ENCODE assay signal across 24 cellular contexts in the genomic region with DNA sequence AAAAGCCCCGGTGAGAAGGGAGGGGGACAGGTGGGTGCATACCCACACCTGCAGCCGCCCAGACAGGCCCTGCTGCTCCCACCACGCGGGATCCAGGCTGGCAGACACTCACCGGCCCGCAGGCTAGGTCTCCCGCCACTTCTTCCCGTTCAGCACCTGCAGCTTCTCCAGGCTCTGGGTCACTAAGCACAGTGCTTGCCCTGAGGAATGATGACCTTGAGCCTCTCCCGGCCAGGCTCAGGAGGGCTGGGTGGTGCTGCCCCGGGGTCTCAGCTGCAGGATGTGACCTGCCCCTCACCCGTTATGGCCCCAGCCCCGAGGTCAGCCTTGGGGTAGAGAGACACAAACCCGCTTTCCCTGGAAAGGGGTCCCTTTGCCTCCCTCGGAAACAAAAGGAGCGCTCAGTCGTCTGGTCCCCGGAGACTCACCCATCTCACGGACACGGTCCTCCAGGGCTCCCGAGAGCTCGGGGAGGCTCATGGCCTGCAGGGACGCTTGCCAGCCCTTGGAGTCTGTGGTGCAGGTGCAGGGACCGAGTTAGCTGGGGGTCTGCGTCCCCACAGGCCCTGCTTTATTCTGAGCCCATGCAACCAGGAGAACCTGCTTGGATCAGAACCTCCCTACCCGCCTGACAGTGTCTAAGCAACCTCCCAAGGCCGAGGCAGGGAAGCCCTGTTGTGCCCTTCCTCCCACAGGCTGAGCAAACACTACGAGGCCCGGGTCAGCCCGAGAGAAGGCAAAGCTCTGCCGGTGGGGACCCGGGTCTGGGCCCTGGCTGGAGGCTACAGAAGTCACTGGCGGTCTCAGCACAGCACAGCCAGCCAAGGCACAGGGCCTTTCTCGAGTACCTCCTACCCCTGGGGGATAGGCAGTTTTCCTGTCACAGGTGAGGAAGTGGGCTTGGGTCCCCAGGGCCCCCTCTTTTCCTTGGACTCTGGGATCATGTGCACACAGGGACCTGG. TPM values are rescaled to one million over a fixed set of nuclear protein-coding genes. Genes with fewer than 3 reads are reported as not detected.
DNase-seq lines count a peak whose midpoint lies in the region; FAIRE-seq and TF ChIP-seq lines count a peak whose summit lies in the region.
"Had no signal": no experiment of that assay in that cellular context is flagged by ENCODE, and none has a peak within 500 bp of the region (broad histone marks: within the 10 kb centered on the region; RNA-seq: fewer than 3 reads in every experiment).

No MANE protein-coding gene starts in this region.

- no peak overlapping the region for H3K4me2 ChIP-seq in H1 (ENCODE audit: insufficient read depth in 1 of 2, low read depth in 2 of 2, low read length in 2 of 2)
- H3K4me2 ChIP-seq: smooth muscle cell had no signal

- POLR2A ChIA-PET in H1 (lab: Charles Lee; ENCODE audit: partially characterized antibody): interaction anchor here (0.5 to 5.4 kb wide), 7 partner anchors 8 to 95 kb away, joined by 3 to 59 read pairs (median 3); no protein-coding TSS in a partner anchor

- H3K27ac ChIP-seq in H1 (ENCODE audit: low read depth, low read length): no peak overlapping the region
- H3K27ac ChIP-seq: C4-2B, epithelial cell of prostate had no signal

- H3K4me3 Mint-ChIP-seq in neural crest cell (peak overlapping the region; percentile 62), glutamatergic neuron (ENCODE audit: unreplicated experiment) (no peak overlapping the region)
- H3K4me3 Mint-ChIP-seq: activated CD4-positive, alpha-beta T cell treated with anti-CD3 and anti-CD28 coated beads, Interleukin-2, amount 10 ng/mL, durations not matched to agents 7 days and 5 days; brain; dendritic cell treated with granulocyte-macrophage colony-stimulating factor and Interleukin-4, amounts not matched to agents 40 ng/mL and 50 ng/mL, for 4 days; HFFc6 had no signal

- H3K36me3 Mint-ChIP-seq in neural crest cell (ENCODE audit: low read depth) (peaks cover 6% of the 10 kb centered on the region), glutamatergic neuron (ENCODE audit: unreplicated experiment) (peaks cover 7% of the 10 kb centered on the region)
- H3K36me3 Mint-ChIP-seq: activated naive CD4-positive, alpha-beta T cell treated with anti-CD3 and anti-CD28 coated beads, Interleukin-2, amount 50 U/mL, for 72 hours had no signal

- TF ChIP-seq POLR2A in GM12892 (IDR thresholded peaks at IDR 0.05; ENCODE audit: low read depth, low read length) (peak; percentile 7; the same call in 1 of the 2 replicates), H1 (IDR thresholded peaks at IDR 0.05; ENCODE audit: control extremely low read depth in 1 of 2, low read depth in 2 of 2, low read length in 2 of 2) (no peak)

- no peak overlapping the region for H3K4ac ChIP-seq in H1 (replicated peaks; ENCODE audit: insufficient read length, low read depth, low read length)

- peaks cover 0 to 25% of the 10 kb centered on the region in 2 experiments for H4K20me1 ChIP-seq in H1 (replicated peaks in 1 of 2; ENCODE audit: control insufficient read depth in 1 of 2, insufficient read depth in 2 of 2, low read length in 2 of 2)

- peak; percentile 22 for DNase-seq in DMS53 (lab: John Stamatoyannopoulos, UW)
- DNase-seq in DMS53 treated with DMSO at 0.1 percent for 48 hours (lab: John Stamatoyannopoulos, UW; ENCODE audit: unreplicated experiment): no peak
- no peak for DNase-seq in GM12892 (ENCODE audit: insufficient read length)
- DNase-seq in H1 (ENCODE audit: low read depth in 1 of 2, low spot score in 2 of 2): no peak
- DNase-seq in neural crest cell (ENCODE audit: low read depth, low spot score): no peak
- DNase-seq in superior temporal gyrus (ENCODE audit: extremely low spot score): no peak
- no peak for DNase-seq in glutamatergic neuron
- DNase-seq in GM19240 (ENCODE audit: insufficient read length, low spot score): no peak
- DNase-seq: activated CD4-positive, alpha-beta T cell treated with anti-CD3 and anti-CD28 coated beads, Interleukin-2, amount 10 ng/mL, durations not matched to agents 7 days and 5 days; activated T-cell treated with anti-CD3 and anti-CD28 coated beads, Interleukin-2, amount 50 U/mL, for 48 hours; DMS153; HFFc6; NCI-H1436 treated with DMSO at 0.1 percent for 48 hours; NCI-H226; NK-92 treated with Interleukin-12 subunit alpha and Interleukin-12 subunit beta, amount 100 ng/mL, for 24 hours; stimulated activated CD8-positive, alpha-beta memory T cell treated with anti-CD3 and anti-CD28 coated beads, Interleukin-4, amount 100 ng/mL, for 48 hours had no signal

- 92% methylated on average over 33 of the region's 33 CpGs; no CpG with 5 or more reads in 1 of the 2 experiments for WGBS in H1 (ENCODE audit: extremely low coverage in 1 of 2, insufficient coverage in 1 of 2, insufficient read length in 1 of 2, insufficient replicate concordance in 2 of 2, low coverage in 1 of 2, low lambda C conversion rate in 2 of 2, missing lambda C conversion rate in 1 of 2), 2 experiments

- TF ChIP-seq CTCF in H1 (IDR thresholded peaks at IDR 0.05; ENCODE audit: control extremely low read depth in 1 of 3, insufficient read depth in 1 of 3, low read depth in 1 of 3, low read length in 3 of 3): no peak
- TF ChIP-seq CTCF in neural crest cell (conservative IDR thresholded peaks at IDR 0.05): no peak
- no peak for TF ChIP-seq CTCF in glutamatergic neuron (IDR thresholded peaks at IDR 0.05; ENCODE audit: partially characterized antibody, unreplicated experiment)

- H2BK12ac ChIP-seq in H1 (ENCODE audit: low read depth, low read length): no peak overlapping the region

- H2BK120ac ChIP-seq in H1 (replicated peaks; ENCODE audit: low read depth, low read length): no peak overlapping the region

- FAIRE-seq in GM12892 (lab: Jason Lieb, UNC): no peak
- FAIRE-seq in H1 (lab: Jason Lieb, UNC): no peak
- FAIRE-seq: frontal cortex had no signal

- H3K9me3 Mint-ChIP-seq in neural crest cell (no peaks in the 10 kb centered on the region), glutamatergic neuron (ENCODE audit: unreplicated experiment) (peaks cover 14% of the 10 kb centered on the region)
- H3K9me3 Mint-ChIP-seq: activated CD4-positive, alpha-beta T cell treated with anti-CD3 and anti-CD28 coated beads, Interleukin-2, amount 10 ng/mL, durations not matched to agents 7 days and 5 days; activated naive CD4-positive, alpha-beta T cell treated with anti-CD3 and anti-CD28 coated beads, Interleukin-2, amount 50 U/mL, for 72 hours; brain; dendritic cell treated with granulocyte-macrophage colony-stimulating factor and Interleukin-4, amounts not matched to agents 40 ng/mL and 50 ng/mL, for 4 days; HFFc6 had no signal

- H4K5ac ChIP-seq in H1 (ENCODE audit: insufficient read length, low read depth, low read length): no peak overlapping the region

- H3K79me1 ChIP-seq in H1 (ENCODE audit: low read depth, low read length): no peaks in the 10 kb centered on the region

- CTCF ChIA-PET in H1 (lab: Charles Lee; ENCODE audit: partially characterized antibody): interaction anchor here (0.7 to 2.8 kb wide), 4 partner anchors 10 to 259 kb away, joined by 3 to 6 read pairs (median 5); no protein-coding TSS in a partner anchor

- H3K9ac ChIP-seq in H1 (replicated peaks in 1 of 4; ENCODE audit: extremely low read depth in 1 of 4, low read depth in 3 of 4, low read length in 3 of 4): no peak overlapping the region

- peak overlapping the region; percentile 0; the same call in 1 of the 2 replicates for H4K8ac ChIP-seq in H1 (ENCODE audit: extremely low read depth, insufficient read depth, low read length)

- H2BK15ac ChIP-seq in H1 (ENCODE audit: low read length): no peak overlapping the region

- no peak overlapping the region for H3K56ac ChIP-seq in H1 (replicated peaks; ENCODE audit: insufficient read length, low read depth, low read length)

- no peak overlapping the region for H3K18ac ChIP-seq in H1 (ENCODE audit: extremely low read depth, low read length)

- no peak for TF ChIP-seq EP300 in H1 (IDR thresholded peaks at IDR 0.05; ENCODE audit: borderline replicate concordance in 1 of 2, low read depth in 2 of 2, low read length in 2 of 2)

- no peak overlapping the region for H2BK20ac ChIP-seq in H1 (ENCODE audit: low read length)

- H3K27me3 Mint-ChIP-seq in neural crest cell (ENCODE audit: low read depth): no peaks in the 10 kb centered on the region
- peaks cover 13% of the 10 kb centered on the region for H3K27me3 Mint-ChIP-seq in glutamatergic neuron (ENCODE audit: unreplicated experiment)
- H3K27me3 Mint-ChIP-seq: activated CD4-positive, alpha-beta T cell treated with anti-CD3 and anti-CD28 coated beads, Interleukin-2, amount 10 ng/mL, durations not matched to agents 7 days and 5 days; brain; dendritic cell treated with granulocyte-macrophage colony-stimulating factor and Interleukin-4, amounts not matched to agents 40 ng/mL and 50 ng/mL, for 4 days had no signal

- H3K79me2 ChIP-seq in H1 (ENCODE audit: control insufficient read depth in 1 of 2, insufficient read depth in 2 of 2, low read length in 2 of 2): peaks cover 0 to 2% of the 10 kb centered on the region in 2 experiments; a peak in 1 of 4 replicates

- no peak overlapping the region for H2AFZ ChIP-seq in H1 (ENCODE audit: low read length)

- no peaks in the 10 kb centered on the region for H3K9me3 ChIP-seq in H1 (ENCODE audit: insufficient read depth in 2 of 2, low read depth in 1 of 2, low read length in 1 of 2)
- H3K9me3 ChIP-seq: prostate gland had no signal

- TF ChIP-seq RAD21 in H1 (IDR thresholded peaks at IDR 0.05 in 1 of 2, conservative IDR thresholded peaks at IDR 0.05 in 1 of 2; ENCODE audit: low read depth in 2 of 2, low read length in 2 of 2): no peak

- H3K23me2 ChIP-seq in H1 (ENCODE audit: low read depth, low read length): peaks cover 8% of the 10 kb centered on the region; the same call in 1 of the 2 replicates

- H3K4me1 Mint-ChIP-seq in neural crest cell (no peaks in the 10 kb centered on the region), glutamatergic neuron (ENCODE audit: low read depth, unreplicated experiment) (no peaks in the 10 kb centered on the region)

- no peak overlapping the region for H4K91ac ChIP-seq in H1 (replicated peaks; ENCODE audit: insufficient read length, low read length)

- no peak overlapping the region for H3K23ac ChIP-seq in H1 (ENCODE audit: insufficient read length)

- H3K36me3 ChIP-seq in H1 (ENCODE audit: control insufficient read depth in 2 of 4, insufficient read depth in 4 of 4, low read length in 3 of 4): peaks cover 21 to 43% (median 39%) of the 10 kb centered on the region in 4 experiments

- H3K27ac Mint-ChIP-seq in neural crest cell (ENCODE audit: unreplicated experiment) (no peak overlapping the region), glutamatergic neuron (ENCODE audit: unreplicated experiment) (no peak overlapping the region)
- H3K27ac Mint-ChIP-seq: brain; dendritic cell treated with granulocyte-macrophage colony-stimulating factor and Interleukin-4, amounts not matched to agents 40 ng/mL and 50 ng/mL, for 4 days; HFFc6 had no signal

- no peaks in the 10 kb centered on the region for H3K27me3 ChIP-seq in H1 (replicated peaks in 1 of 4; ENCODE audit: control insufficient read depth in 3 of 4, extremely low read depth in 1 of 4, insufficient read depth in 3 of 4, low read length in 3 of 4)

- H2AK5ac ChIP-seq in H1 (ENCODE audit: low read depth, low read length): no peak overlapping the region

- H3K14ac ChIP-seq in H1 (ENCODE audit: insufficient read length): no peak overlapping the region

- peaks cover 0 to 7% (median 5%) of the 10 kb centered on the region in 4 experiments; a peak in 4 of 7 replicates for H3K4me1 ChIP-seq in H1 (replicated peaks in 1 of 4; ENCODE audit: control insufficient read depth in 3 of 4, insufficient read depth in 4 of 4, low read length in 3 of 4)

- H2BK5ac ChIP-seq in H1 (ENCODE audit: low read depth, low read length): no peak overlapping the region

- H3K4me3 ChIP-seq in H1 (ENCODE audit: extremely low read depth in 1 of 4, insufficient read depth in 2 of 4, low read depth in 3 of 4, low read length in 4 of 4): no peak overlapping the region
- H3K4me3 ChIP-seq: prostate gland, smooth muscle cell had no signal

RNA-seq across cellular contexts. Expression of gene NUDT16L1, which starts 3.8 kb away (rescaled TPM):
- polyA plus RNA-seq in GM12892 (2012; ENCODE audit: missing spikeins): 13.5 TPM
- total RNA-seq in H1 (2021; fragmentation: NEBNext Ultra II Directional; extraction: Animal tissue kit (Norgen Biotek cat#: 25700)): 34.8 and 41.3 TPM in 2 replicates
- polyA plus RNA-seq in H1 (2011; rRNA removed): 77.3 and 112 TPM in 2 replicates
- polyA plus RNA-seq in H1 (2011; cell fraction: cytosol; rRNA removed): 77.8 TPM
- polyA plus RNA-seq in H1 (2011; cell fraction: nucleus; rRNA removed): 64.0 TPM
- 29.6 to 40.8 TPM (median 37.5 TPM) in 4 replicates for polyA plus RNA-seq in H1 (2012, experiment 1 of 2)
- polyA plus RNA-seq in H1 (2012, experiment 2 of 2): 45.2 TPM
- 21.6 TPM for polyA plus RNA-seq in H1 (2013, experiment 1 of 2)
- polyA plus RNA-seq in H1 (2013, experiment 2 of 2): 20.8 TPM
- 11.7 and 13.1 TPM in 2 replicates for polyA minus RNA-seq in H1 (2011; rRNA and poly(A)+ RNA removed)
- polyA minus RNA-seq in H1 (2011; cell fraction: cytosol; rRNA and poly(A)+ RNA removed): 23.3 TPM
- 22.2 TPM for polyA minus RNA-seq in H1 (2011; cell fraction: nucleus; rRNA and poly(A)+ RNA removed)
- total RNA-seq in neural crest cell: 36.8 and 37.8 TPM in 2 replicates
- 34.3 TPM for total RNA-seq in glutamatergic neuron (ENCODE audit: unreplicated experiment)

RNA-seq across cellular contexts. Expression of gene ANKS3, which starts 36.9 kb away (rescaled TPM):
- polyA plus RNA-seq in GM12892 (2012; ENCODE audit: missing spikeins): 6.8 TPM
- total RNA-seq in H1 (2021; fragmentation: NEBNext Ultra II Directional; extraction: Animal tissue kit (Norgen Biotek cat#: 25700)): 23.9 and 27.5 TPM in 2 replicates
- polyA plus RNA-seq in H1 (2011; rRNA removed): 15.5 and 23.9 TPM in 2 replicates
- polyA plus RNA-seq in H1 (2011; cell fraction: cytosol; rRNA removed): 25.6 TPM
- polyA plus RNA-seq in H1 (2011; cell fraction: nucleus; rRNA removed): 58.7 TPM
- 14.0 to 22.5 TPM (median 21.4 TPM) in 4 replicates for polyA plus RNA-seq in H1 (2012, experiment 1 of 2)
- 9.9 TPM for polyA plus RNA-seq in H1 (2012, experiment 2 of 2)
- polyA plus RNA-seq in H1 (2013, experiment 1 of 2): 12.8 TPM
- polyA plus RNA-seq in H1 (2013, experiment 2 of 2): 10.2 TPM
- 23.7 and 24.2 TPM in 2 replicates for polyA minus RNA-seq in H1 (2011; rRNA and poly(A)+ RNA removed)
- 13.2 TPM for polyA minus RNA-seq in H1 (2011; cell fraction: cytosol; rRNA and poly(A)+ RNA removed)
- polyA minus RNA-seq in H1 (2011; cell fraction: nucleus; rRNA and poly(A)+ RNA removed): 30.4 TPM
- total RNA-seq in neural crest cell: 32.0 and 35.5 TPM in 2 replicates
- total RNA-seq in glutamatergic neuron (ENCODE audit: unreplicated experiment): 43.5 TPM

RNA-seq across cellular contexts. Expression of gene DNAAF8, which starts 37.2 kb away (rescaled TPM):
- polyA plus RNA-seq in GM12892 (2012; ENCODE audit: missing spikeins): 0.40 TPM
- 0.17 TPM in 1 of 2 replicates, not detected in the other for total RNA-seq in H1 (2021; fragmentation: NEBNext Ultra II Directional; extraction: Animal tissue kit (Norgen Biotek cat#: 25700))
- polyA plus RNA-seq in H1 (2011; rRNA removed): 0.39 and 0.58 TPM in 2 replicates
- polyA plus RNA-seq in H1 (2011; cell fraction: cytosol; rRNA removed): 0.35 TPM
- polyA plus RNA-seq in H1 (2011; cell fraction: nucleus; rRNA removed): 0.58 TPM
- polyA plus RNA-seq in H1 (2012, experiment 1 of 2): 0.13 to 0.75 TPM (median 0.35 TPM) in 4 replicates
- 0.25 TPM for polyA plus RNA-seq in H1 (2012, experiment 2 of 2)
- 0.24 TPM for polyA plus RNA-seq in H1 (2013, experiment 1 of 2)
- polyA plus RNA-seq in H1 (2013, experiment 2 of 2): 0.15 TPM
- polyA minus RNA-seq in H1 (2011; rRNA and poly(A)+ RNA removed): 0.28 TPM in 1 of 2 replicates, not detected in the other
- not detected for polyA minus RNA-seq in H1 (2011; cell fraction: cytosol; rRNA and poly(A)+ RNA removed)
- polyA minus RNA-seq in H1 (2011; cell fraction: nucleus; rRNA and poly(A)+ RNA removed): 0.50 TPM
- total RNA-seq in neural crest cell: 0.68 and 0.96 TPM in 2 replicates
- total RNA-seq in glutamatergic neuron (ENCODE audit: unreplicated experiment): 0.59 TPM
- total RNA-seq: smooth muscle cell had no signal
